1 cellular context compared by ENCODE assay signal in the genomic region with DNA sequence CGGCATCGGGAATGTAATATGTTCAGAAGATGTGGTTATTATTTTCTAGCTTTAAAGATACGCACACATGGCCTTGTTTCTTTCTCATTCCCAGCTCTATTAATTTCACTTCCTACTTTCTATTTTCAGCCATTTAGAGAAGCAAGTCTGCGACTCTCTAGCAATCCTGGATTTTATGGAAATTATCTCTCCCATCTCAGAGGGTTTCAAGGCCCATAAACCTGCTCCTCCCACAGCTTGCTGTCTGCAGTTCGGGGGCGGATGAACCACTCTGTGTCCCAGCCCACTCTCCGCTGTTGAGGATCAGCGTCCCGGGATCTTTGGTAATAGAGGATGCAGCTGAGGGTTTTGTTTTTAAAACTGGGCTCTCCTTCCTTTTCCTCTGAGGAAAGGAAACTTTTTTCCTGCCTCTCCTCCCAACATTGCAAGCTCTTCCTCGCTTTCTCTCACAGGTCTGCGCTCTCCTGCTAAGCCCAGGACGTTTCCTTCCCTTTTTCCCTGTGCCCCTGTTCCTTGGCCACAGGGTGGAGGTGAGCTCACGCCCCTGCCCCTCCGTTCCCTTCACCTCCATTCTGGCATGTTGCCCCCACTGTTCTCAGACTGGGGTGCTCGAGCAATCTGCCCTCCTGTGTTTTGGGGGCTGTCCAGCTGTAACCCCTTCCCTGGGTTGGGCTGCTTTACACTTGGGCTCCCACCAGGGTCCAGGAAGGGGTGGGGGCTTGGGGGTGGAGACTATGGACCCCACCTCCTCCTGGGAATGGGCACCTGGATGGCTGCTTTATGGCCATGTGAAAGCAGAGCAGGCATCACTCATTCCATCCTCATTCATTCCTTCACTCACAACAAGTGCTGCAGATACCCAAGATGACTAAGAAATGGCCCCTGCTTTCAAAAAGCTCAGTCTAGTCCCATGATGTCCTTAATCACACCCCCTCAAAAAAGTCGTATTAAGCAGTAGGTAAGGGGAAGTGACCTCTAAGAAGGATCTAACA.
TF ChIP-seq lines count a peak whose summit lies in the region.

No MANE protein-coding gene starts in this region.

TF ChIP-seq in endothelial cell of umbilical vein, 7 proteins besides CTCF, POLR2A, EP300 and RAD21:
- TF ChIP-seq POLR2AphosphoS5 (IDR thresholded peaks at IDR 0.05; ENCODE audit: insufficient read depth, low read depth, low read length) (no peak), GATA2 (IDR thresholded peaks at IDR 0.05; ENCODE audit: insufficient read depth, insufficient read length, low read depth, low read length) (no peak), MYC (IDR thresholded peaks at IDR 0.05; ENCODE audit: low read depth, low read length) (no peak), EZH2 (IDR thresholded peaks at IDR 0.05; ENCODE audit: borderline replicate concordance, low read depth, low read length, severe bottlenecking) (no peak), JUN (IDR thresholded peaks at IDR 0.05; ENCODE audit: borderline replicate concordance, insufficient read depth, insufficient read length, low read depth) (no peak), FOS (IDR thresholded peaks at IDR 0.05; ENCODE audit: borderline replicate concordance, insufficient read depth, low read length) (no peak)
- TF ChIP-seq, protein P1, sequence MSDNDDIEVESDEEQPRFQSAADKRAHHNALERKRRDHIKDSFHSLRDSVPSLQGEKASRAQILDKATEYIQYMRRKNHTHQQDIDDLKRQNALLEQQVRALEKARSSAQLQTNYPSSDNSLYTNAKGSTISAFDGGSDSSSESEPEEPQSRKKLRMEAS (IDR thresholded peaks at IDR 0.05; ENCODE audit: insufficient read depth, insufficient read length) = no peak
